ENCODE assay signal across 1 cellular context in the genomic region with DNA sequence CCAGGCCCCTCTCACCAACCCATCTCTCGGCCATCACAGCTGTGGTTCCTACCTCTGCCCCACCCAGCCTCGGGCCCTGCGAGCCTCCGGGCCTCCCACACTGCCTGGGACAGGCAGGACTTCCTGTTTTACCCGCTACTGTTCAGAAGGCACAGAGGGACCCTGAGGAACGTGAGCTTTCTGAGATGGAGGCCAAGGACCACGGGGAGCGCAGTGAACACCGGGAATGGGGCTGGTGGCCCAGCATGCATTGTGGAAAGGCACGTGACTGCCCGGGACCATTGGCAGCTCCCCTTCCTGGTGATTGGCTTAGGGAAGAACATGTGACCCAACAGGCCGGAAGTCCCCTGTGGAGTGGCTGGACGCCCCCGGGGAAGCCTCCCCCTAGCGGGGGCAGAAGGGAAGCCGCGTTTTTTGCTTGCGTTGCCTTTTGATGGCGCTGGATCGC.
TF ChIP-seq lines count a peak whose summit lies in the region.

No MANE protein-coding gene starts in this region.

TF ChIP-seq in K562, 482 proteins besides CTCF, POLR2A, EP300 and RAD21 (continued from another document):
- TF ChIP-seq, protein P1, sequence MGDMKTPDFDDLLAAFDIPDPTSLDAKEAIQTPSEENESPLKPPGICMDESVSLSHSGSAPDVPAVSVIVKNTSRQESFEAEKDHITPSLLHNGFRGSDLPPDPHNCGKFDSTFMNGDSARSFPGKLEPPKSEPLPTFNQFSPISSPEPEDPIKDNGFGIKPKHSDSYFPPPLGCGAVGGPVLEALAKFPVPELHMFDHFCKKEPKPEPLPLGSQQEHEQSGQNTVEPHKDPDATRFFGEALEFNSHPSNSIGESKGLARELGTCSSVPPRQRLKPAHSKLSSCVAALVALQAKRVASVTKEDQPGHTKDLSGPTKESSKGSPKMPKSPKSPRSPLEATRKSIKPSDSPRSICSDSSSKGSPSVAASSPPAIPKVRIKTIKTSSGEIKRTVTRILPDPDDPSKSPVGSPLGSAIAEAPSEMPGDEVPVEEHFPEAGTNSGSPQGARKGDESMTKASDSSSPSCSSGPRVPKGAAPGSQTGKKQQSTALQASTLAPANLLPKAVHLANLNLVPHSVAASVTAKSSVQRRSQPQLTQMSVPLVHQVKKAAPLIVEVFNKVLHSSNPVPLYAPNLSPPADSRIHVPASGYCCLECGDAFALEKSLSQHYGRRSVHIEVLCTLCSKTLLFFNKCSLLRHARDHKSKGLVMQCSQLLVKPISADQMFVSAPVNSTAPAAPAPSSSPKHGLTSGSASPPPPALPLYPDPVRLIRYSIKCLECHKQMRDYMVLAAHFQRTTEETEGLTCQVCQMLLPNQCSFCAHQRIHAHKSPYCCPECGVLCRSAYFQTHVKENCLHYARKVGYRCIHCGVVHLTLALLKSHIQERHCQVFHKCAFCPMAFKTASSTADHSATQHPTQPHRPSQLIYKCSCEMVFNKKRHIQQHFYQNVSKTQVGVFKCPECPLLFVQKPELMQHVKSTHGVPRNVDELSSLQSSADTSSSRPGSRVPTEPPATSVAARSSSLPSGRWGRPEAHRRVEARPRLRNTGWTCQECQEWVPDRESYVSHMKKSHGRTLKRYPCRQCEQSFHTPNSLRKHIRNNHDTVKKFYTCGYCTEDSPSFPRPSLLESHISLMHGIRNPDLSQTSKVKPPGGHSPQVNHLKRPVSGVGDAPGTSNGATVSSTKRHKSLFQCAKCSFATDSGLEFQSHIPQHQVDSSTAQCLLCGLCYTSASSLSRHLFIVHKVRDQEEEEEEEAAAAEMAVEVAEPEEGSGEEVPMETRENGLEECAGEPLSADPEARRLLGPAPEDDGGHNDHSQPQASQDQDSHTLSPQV (IDR thresholded peaks at IDR 0.05): no peak
- TF ChIP-seq KLF16 (IDR thresholded peaks at IDR 0.05) (no peak), CBX1 (IDR thresholded peaks at IDR 0.05; ENCODE audit: low read depth) (no peak; the same call in none of the 2 replicates)
TF ChIP-seq in K562: peak in this region for 19.
